Comparison of ENCODE assay signal across 1 cellular context in the genomic region with DNA sequence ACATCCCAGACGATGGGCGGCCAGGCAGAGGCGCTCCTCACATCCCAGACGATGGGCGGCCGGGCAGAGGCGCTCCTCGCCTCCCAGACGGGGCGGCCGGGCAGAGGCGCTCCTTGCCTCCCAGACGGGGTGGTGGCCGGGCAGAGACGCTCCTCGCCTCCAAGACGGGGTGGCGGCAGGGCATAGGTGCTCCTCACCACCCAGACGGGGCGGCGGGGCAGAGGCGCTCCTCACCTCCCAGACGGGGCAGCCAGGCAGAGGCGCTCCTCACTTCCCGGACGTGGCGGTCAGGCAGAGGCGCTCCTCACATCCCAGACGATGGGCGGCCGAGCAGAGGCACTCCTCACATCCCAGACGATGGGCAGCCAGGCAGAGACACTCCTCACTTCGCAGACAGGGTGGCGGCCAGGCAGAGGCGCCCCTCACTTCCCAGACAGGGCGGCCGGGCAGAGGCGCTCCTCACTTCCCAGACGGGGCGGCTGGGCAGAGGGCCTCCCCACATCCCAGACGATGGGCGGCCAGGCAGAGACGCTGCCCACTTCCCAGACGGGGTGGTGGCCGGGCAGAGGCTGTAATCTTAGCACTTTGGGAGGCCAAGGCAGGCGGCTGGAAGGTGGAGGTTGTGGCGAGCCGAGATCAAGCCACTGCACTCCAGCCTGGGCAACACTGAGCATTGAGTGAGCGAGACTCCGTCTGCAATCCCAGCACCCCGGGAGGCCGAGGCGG. TPM values are rescaled to one million over a fixed set of nuclear protein-coding genes. Genes with fewer than 3 reads are reported as not detected.
"Had no signal": no experiment of that assay in that cellular context is flagged by ENCODE, and none has a peak within 500 bp of the region (broad histone marks: within the 10 kb centered on the region; RNA-seq: fewer than 3 reads in every experiment).

No MANE protein-coding gene starts in this region.

RNA-seq across cellular contexts. Expression of gene UNC13B, which starts 22.1 kb away (rescaled TPM):
- total RNA-seq: PC-9 had no signal
